8 cellular contexts compared by ENCODE assay signal in the genomic region with DNA sequence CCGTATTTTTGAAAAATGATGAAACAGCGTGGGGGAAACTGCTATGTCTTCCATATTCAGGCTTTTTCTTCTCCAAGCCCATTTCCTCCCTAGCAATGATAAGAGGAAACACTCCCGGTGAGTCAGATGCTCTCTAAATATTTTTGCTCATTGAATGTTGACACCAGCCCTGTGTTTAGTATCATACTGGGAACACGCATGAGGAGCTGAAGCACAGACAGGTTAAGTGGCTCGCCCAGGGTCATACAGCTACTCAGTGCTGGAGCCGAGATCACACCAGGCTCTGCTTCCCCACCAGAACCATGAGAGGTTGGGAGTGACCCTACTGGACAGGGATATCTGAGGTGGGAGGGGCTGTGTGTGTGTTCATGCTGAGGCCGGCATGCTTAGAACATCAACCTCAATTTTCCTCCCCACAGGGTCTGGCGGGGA. TPM values are rescaled to one million over a fixed set of nuclear protein-coding genes. Genes with fewer than 3 reads are reported as not detected.
DNase-seq lines count a peak whose midpoint lies in the region; ATAC-seq and TF ChIP-seq lines count a peak whose summit lies in the region.

No MANE protein-coding gene starts in this region.

- H3K9me3 ChIP-seq in KOPT-K1 (ENCODE audit: insufficient read depth, low read length, poor library complexity, severe bottlenecking) (peaks cover 3% of the 10 kb centered on the region), neural progenitor cell (ENCODE audit: low read depth) (no peaks in the 10 kb centered on the region)

- H2AFZ ChIP-seq in neural progenitor cell (replicated peaks), result peak overlapping the region; percentile 89

- TF ChIP-seq CTCF in brain microvascular endothelial cell (IDR thresholded peaks at IDR 0.05; ENCODE audit: low read depth, low read length, missing control alignments) (no peak), neural progenitor cell (IDR thresholded peaks at IDR 0.05) (no peak)

- peaks cover 7% of the 10 kb centered on the region for H3K27me3 Mint-ChIP-seq in neural progenitor cell (ENCODE audit: insufficient read depth, low read depth)

- no peak overlapping the region for H3K4me2 ChIP-seq in neural progenitor cell

- no peak overlapping the region for H3K4me3 Mint-ChIP-seq in neural progenitor cell

- H3K36me3 ChIP-seq in KOPT-K1 (ENCODE audit: insufficient read depth, low read length) (no peaks in the 10 kb centered on the region), brain microvascular endothelial cell (replicated peaks) (no peaks in the 10 kb centered on the region), neural progenitor cell (no peaks in the 10 kb centered on the region)

- peak; percentile 89 for DNase-seq in ELR (ENCODE audit: low read depth)
- DNase-seq in brain microvascular endothelial cell, result peak; percentile 71
- DNase-seq in neural progenitor cell (ENCODE audit: low spot score), result no peak
- DNase-seq in NCI-H524 (lab: John Stamatoyannopoulos, UW), result no peak
- DNase-seq in T-helper 9 cell, result no peak

- H3K27ac Mint-ChIP-seq in neural progenitor cell, result no peak overlapping the region

- peaks cover 10% of the 10 kb centered on the region for H3K4me1 Mint-ChIP-seq in neural progenitor cell

- no peaks in the 10 kb centered on the region for H3K36me3 Mint-ChIP-seq in neural progenitor cell

- peak overlapping the region; percentile 15 for H3K4me3 ChIP-seq in brain microvascular endothelial cell (ENCODE audit: low read depth, low read length)
- no peak overlapping the region for H3K4me3 ChIP-seq in neural progenitor cell

- no peaks in the 10 kb centered on the region for H3F3A ChIP-seq in neural progenitor cell (ENCODE audit: low read depth)

- ATAC-seq in HG02884 (IDR thresholded peaks at IDR 0.05; ENCODE audit: unreplicated experiment) (no peak), HG03565 (IDR thresholded peaks at IDR 0.05; ENCODE audit: unreplicated experiment) (no peak)

- H3K9me3 Mint-ChIP-seq in neural progenitor cell, result peaks cover 2% of the 10 kb centered on the region

- H3K27ac ChIP-seq in KOPT-K1 (ENCODE audit: low read depth, low read length, poor library complexity, severe bottlenecking) (peak overlapping the region; percentile 90), brain microvascular endothelial cell (peak overlapping the region; percentile 90), neural progenitor cell (no peak overlapping the region)

- in situ Hi-C loops in brain microvascular endothelial cell (cut with HindIII; ENCODE audit: low pct_ligation_motif_present, low sequenced_read_pairs), result no loop called here

- H3K9ac ChIP-seq in neural progenitor cell, result no peak overlapping the region

- H3K27me3 ChIP-seq in brain microvascular endothelial cell (replicated peaks) (no peaks in the 10 kb centered on the region), neural progenitor cell (peaks cover 1% of the 10 kb centered on the region)

- H3K4me1 ChIP-seq in neural progenitor cell, result no peaks in the 10 kb centered on the region

- no peaks in the 10 kb centered on the region for H3K79me2 ChIP-seq in neural progenitor cell (ENCODE audit: low read depth)

- no peaks in the 10 kb centered on the region for H4K20me1 ChIP-seq in neural progenitor cell (ENCODE audit: low read depth)

RNA-seq across cellular contexts. Expression of a gene that starts 37.8 kb away (rescaled TPM):
- total RNA-seq in neural progenitor cell (ENCODE audit: low replicate concordance), result 8.0 and 17.5 TPM in 2 replicates

RNA-seq across cellular contexts. Expression of a gene that starts 48.2 kb away (rescaled TPM):
- 2.2 and 3.1 TPM in 2 replicates for total RNA-seq in neural progenitor cell (ENCODE audit: low replicate concordance)

RNA-seq across cellular contexts. Expression of a gene that starts 54.3 kb away (rescaled TPM):
- total RNA-seq in neural progenitor cell (ENCODE audit: low replicate concordance), result 3.9 and 12.8 TPM in 2 replicates

Comparison
In these comparisons a context has a peak if more than half of its experiments do, and no peak if none do; other contexts are left out.
1. DNase-seq: peak in ELR (single experiment) and brain microvascular endothelial cell (single experiment); none in neural progenitor cell (single experiment), NCI-H524 (0 of 2) and T-helper 9 cell (single experiment).